2 cellular contexts compared by ENCODE assay signal in the genomic region with DNA sequence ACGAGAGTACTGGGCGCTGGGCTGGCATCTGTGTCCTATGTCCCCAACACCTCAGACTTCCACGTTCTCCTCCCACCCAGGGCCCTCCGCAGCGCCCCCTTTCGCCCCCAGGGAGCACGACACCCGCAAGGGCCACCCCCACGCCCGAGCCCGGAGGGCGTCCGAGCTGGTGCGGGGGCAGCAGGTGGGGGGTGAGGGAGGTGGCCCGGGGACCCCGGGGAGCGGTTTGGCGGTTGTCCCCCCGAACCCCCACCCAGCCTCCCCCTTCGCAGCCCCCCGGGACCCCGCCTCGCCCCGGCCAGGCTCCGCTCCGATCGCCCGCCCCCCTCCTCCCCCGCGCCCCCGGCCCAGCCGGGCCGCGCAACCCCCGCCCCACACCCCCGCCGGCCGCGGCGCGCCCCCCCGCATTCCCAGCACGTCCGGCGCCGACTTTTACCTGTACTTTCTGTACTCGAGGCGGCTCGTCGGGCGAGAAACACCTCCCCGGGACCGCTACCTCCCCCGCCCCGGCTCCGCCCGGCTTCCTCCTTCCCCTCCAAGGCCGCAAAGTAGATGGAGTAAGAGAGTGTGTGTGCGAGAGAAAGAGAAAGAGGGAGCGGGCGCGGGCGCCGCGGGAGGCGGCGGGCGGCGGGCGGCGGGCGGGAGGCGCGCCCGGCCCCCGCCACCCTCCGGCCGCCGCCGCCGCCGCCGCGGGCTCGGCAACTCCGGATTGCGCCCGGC.
TF ChIP-seq lines count a peak whose summit lies in the region.

No MANE protein-coding gene starts in this region.

TF ChIP-seq in SK-N-SH, 30 proteins besides CTCF, POLR2A, EP300 and RAD21 (continued from another document):
- TF ChIP-seq TEAD4 (IDR thresholded peaks at IDR 0.05; ENCODE audit: borderline replicate concordance, insufficient read depth) = no peak
- no peak for TF ChIP-seq GABPA (IDR thresholded peaks at IDR 0.05; ENCODE audit: low read depth)
- TF ChIP-seq, protein P1, sequence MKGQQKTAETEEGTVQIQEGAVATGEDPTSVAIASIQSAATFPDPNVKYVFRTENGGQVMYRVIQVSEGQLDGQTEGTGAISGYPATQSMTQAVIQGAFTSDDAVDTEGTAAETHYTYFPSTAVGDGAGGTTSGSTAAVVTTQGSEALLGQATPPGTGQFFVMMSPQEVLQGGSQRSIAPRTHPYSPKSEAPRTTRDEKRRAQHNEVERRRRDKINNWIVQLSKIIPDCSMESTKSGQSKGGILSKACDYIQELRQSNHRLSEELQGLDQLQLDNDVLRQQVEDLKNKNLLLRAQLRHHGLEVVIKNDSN (IDR thresholded peaks at IDR 0.05; ENCODE audit: borderline replicate concordance, low read depth) = no peak
- TF ChIP-seq ELF1 (IDR thresholded peaks at IDR 0.05) = no peak
- no peak for TF ChIP-seq CHD2 (IDR thresholded peaks at IDR 0.05; ENCODE audit: low read length, partially characterized antibody)
- TF ChIP-seq NRF1 (IDR thresholded peaks at IDR 0.05; ENCODE audit: low read depth, low read length) = no peak
- TF ChIP-seq, protein P2, sequence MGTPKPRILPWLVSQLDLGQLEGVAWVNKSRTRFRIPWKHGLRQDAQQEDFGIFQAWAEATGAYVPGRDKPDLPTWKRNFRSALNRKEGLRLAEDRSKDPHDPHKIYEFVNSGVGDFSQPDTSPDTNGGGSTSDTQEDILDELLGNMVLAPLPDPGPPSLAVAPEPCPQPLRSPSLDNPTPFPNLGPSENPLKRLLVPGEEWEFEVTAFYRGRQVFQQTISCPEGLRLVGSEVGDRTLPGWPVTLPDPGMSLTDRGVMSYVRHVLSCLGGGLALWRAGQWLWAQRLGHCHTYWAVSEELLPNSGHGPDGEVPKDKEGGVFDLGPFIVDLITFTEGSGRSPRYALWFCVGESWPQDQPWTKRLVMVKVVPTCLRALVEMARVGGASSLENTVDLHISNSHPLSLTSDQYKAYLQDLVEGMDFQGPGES (IDR thresholded peaks at IDR 0.05; ENCODE audit: low read depth, low read length) = no peak
- TF ChIP-seq RCOR1 (IDR thresholded peaks at IDR 0.05; ENCODE audit: low read length) = no peak
- TF ChIP-seq, protein P3, sequence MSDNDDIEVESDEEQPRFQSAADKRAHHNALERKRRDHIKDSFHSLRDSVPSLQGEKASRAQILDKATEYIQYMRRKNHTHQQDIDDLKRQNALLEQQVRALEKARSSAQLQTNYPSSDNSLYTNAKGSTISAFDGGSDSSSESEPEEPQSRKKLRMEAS (IDR thresholded peaks at IDR 0.05; ENCODE audit: low read depth) = no peak
- TF ChIP-seq YY1 (IDR thresholded peaks at IDR 0.05; ENCODE audit: low read depth) = no peak

TF ChIP-seq in SK-N-SH treated with all-trans-retinoic acid at 6 μM for 48 hours, 23 proteins besides CTCF, POLR2A, EP300 and RAD21 (continued from another document):
- TF ChIP-seq, protein P4, sequence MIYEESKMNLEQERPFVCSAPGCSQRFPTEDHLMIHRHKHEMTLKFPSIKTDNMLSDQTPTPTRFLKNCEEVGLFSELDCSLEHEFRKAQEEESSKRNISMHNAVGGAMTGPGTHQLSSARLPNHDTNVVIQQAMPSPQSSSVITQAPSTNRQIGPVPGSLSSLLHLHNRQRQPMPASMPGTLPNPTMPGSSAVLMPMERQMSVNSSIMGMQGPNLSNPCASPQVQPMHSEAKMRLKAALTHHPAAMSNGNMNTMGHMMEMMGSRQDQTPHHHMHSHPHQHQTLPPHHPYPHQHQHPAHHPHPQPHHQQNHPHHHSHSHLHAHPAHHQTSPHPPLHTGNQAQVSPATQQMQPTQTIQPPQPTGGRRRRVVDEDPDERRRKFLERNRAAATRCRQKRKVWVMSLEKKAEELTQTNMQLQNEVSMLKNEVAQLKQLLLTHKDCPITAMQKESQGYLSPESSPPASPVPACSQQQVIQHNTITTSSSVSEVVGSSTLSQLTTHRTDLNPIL (CRISPR knock-in tag; IDR thresholded peaks at IDR 0.05; ENCODE audit: low read depth) = no peak
- no peak for TF ChIP-seq ZFP30 (CRISPR knock-in tag; IDR thresholded peaks at IDR 0.05)
- TF ChIP-seq ZNF8 (CRISPR knock-in tag; IDR thresholded peaks at IDR 0.05) = no peak
